7 cellular contexts compared by ENCODE assay signal in genomic region chr11:123087657-123088056, GRCh38. TPM values are rescaled to one million over a fixed set of nuclear protein-coding genes. Genes with fewer than 3 reads are reported as not detected.
DNase-seq lines count a peak whose midpoint lies in the region; ATAC-seq and TF ChIP-seq lines count a peak whose summit lies in the region.
"Not testable (repeated sequence)": the region's sequence is repeated elsewhere in the genome, so short reads cannot be mapped to it uniquely, and the experiment has no call there.

No MANE protein-coding gene starts in this region.

- DNase-seq in activated T-helper 1 cell treated with anti-CD3 and anti-CD28 coated beads, Interleukin-12 subunit alpha, Interleukin-12 subunit beta, Interleukin-2, Interleukin-4 antibody, amounts not matched to agents 30 ng/mL and 10 ng/mL and 1 ng/mL, durations not matched to agents 14 hours and 24 hours and 36 hours (ENCODE audit: low spot score), result peak; percentile 54
- not testable (repeated sequence) for DNase-seq in lower lobe of right lung

- not testable (repeated sequence) for H3K27me3 Mint-ChIP-seq in activated T-helper 1 cell treated with anti-CD3 and anti-CD28 coated beads, Interleukin-12 subunit alpha, Interleukin-12 subunit beta, Interleukin-2, Interleukin-4 antibody, amounts not matched to agents 30 ng/mL and 10 ng/mL and 1 ng/mL, durations not matched to agents 14 hours and 24 hours and 36 hours (ENCODE audit: insufficient read depth)

- not testable (repeated sequence) for H3K9me3 Mint-ChIP-seq in activated T-helper 1 cell treated with anti-CD3 and anti-CD28 coated beads, Interleukin-12 subunit alpha, Interleukin-12 subunit beta, Interleukin-2, Interleukin-4 antibody, amounts not matched to agents 30 ng/mL and 10 ng/mL and 1 ng/mL, durations not matched to agents 14 hours and 24 hours and 36 hours

- not testable (repeated sequence) for H3K36me3 Mint-ChIP-seq in activated T-helper 1 cell treated with anti-CD3 and anti-CD28 coated beads, Interleukin-12 subunit alpha, Interleukin-12 subunit beta, Interleukin-2, Interleukin-4 antibody, amounts not matched to agents 30 ng/mL and 10 ng/mL and 1 ng/mL, durations not matched to agents 14 hours and 24 hours and 36 hours (ENCODE audit: low read depth)

- H3K4me2 ChIP-seq in KMS-11, result peak overlapping the region; percentile 33; the same call in 1 of the 2 replicates

- not testable (repeated sequence) for H3K36me3 ChIP-seq in KMS-11 (ENCODE audit: insufficient read depth); lower lobe of right lung

- peak overlapping the region; percentile 60 for H3K4me3 Mint-ChIP-seq in activated T-helper 1 cell treated with anti-CD3 and anti-CD28 coated beads, Interleukin-12 subunit alpha, Interleukin-12 subunit beta, Interleukin-2, Interleukin-4 antibody, amounts not matched to agents 30 ng/mL and 10 ng/mL and 1 ng/mL, durations not matched to agents 14 hours and 24 hours and 36 hours

- not testable (repeated sequence) for TF ChIP-seq CTCF in KMS-11 (conservative IDR thresholded peaks at IDR 0.05; ENCODE audit: low read depth, low read length); lower lobe of right lung (IDR thresholded peaks at IDR 0.05)

- not testable (repeated sequence) for H2AFZ ChIP-seq in KMS-11 (ENCODE audit: low read depth)

- H3K4me3 ChIP-seq in KMS-11 (IDR thresholded peaks at IDR 0.05; ENCODE audit: insufficient read depth, low read depth, low read length); lower lobe of right lung: not testable (repeated sequence)

- peak; percentile 90 for ATAC-seq in GM18858 (IDR thresholded peaks at IDR 0.05; ENCODE audit: unreplicated experiment)
- ATAC-seq in GM19463 (IDR thresholded peaks at IDR 0.05; ENCODE audit: unreplicated experiment), result peak; percentile 81
- ATAC-seq in HG02588 (IDR thresholded peaks at IDR 0.05; ENCODE audit: unreplicated experiment), result peak; percentile 85
- peak; percentile 94 for ATAC-seq in HG03095 (IDR thresholded peaks at IDR 0.05; ENCODE audit: unreplicated experiment)
- ATAC-seq in lower lobe of right lung, result peak in 1 of 2 donors; percentile 37

- H3K9me3 ChIP-seq in lower lobe of right lung, result not testable (repeated sequence)

- peaks cover 56% of the 10 kb centered on the region for H3K4me1 Mint-ChIP-seq in activated T-helper 1 cell treated with anti-CD3 and anti-CD28 coated beads, Interleukin-12 subunit alpha, Interleukin-12 subunit beta, Interleukin-2, Interleukin-4 antibody, amounts not matched to agents 30 ng/mL and 10 ng/mL and 1 ng/mL, durations not matched to agents 14 hours and 24 hours and 36 hours (ENCODE audit: low read depth)

- H3K27me3 ChIP-seq in KMS-11 (ENCODE audit: insufficient read depth, low read depth); lower lobe of right lung (ENCODE audit: low read depth): not testable (repeated sequence)

- H3K9ac ChIP-seq in KMS-11, result not testable (repeated sequence)

- H3K4me1 ChIP-seq in KMS-11 (ENCODE audit: low read depth, poor library complexity, severe bottlenecking) (peaks cover 40% of the 10 kb centered on the region), lower lobe of right lung (peaks cover 11% of the 10 kb centered on the region)

- intact Hi-C loops in activated T-helper 1 cell treated with anti-CD3 and anti-CD28 coated beads, Interleukin-12 subunit alpha, Interleukin-12 subunit beta, Interleukin-2, Interleukin-4 antibody, amounts not matched to agents 30 ng/mL and 10 ng/mL and 1 ng/mL, durations not matched to agents 14 hours and 24 hours and 36 hours (cut with micrococcal nuclease), result loop anchor here (1.0 kb wide), 2 partner anchors 17 to 25 kb away; partner anchors contain the start of gene HSPA8
- intact Hi-C loops in lower lobe of right lung (cut with DNase I), result not testable (repeated sequence)

- not testable (repeated sequence) for H3K79me2 ChIP-seq in KMS-11 (ENCODE audit: insufficient read depth, low read depth)

- H3K27ac Mint-ChIP-seq in activated T-helper 1 cell treated with anti-CD3 and anti-CD28 coated beads, Interleukin-12 subunit alpha, Interleukin-12 subunit beta, Interleukin-2, Interleukin-4 antibody, amounts not matched to agents 30 ng/mL and 10 ng/mL and 1 ng/mL, durations not matched to agents 14 hours and 24 hours and 36 hours, result peak overlapping the region; percentile 90

- peak overlapping the region; percentile 56 for H3K27ac ChIP-seq in KMS-11
- peak overlapping the region; percentile 41 for H3K27ac ChIP-seq in lower lobe of right lung

- not testable (repeated sequence) for H4K20me1 ChIP-seq in KMS-11 (ENCODE audit: insufficient read depth)

RNA-seq across cellular contexts. Expression of gene HSPA8, which starts 25.7 kb away (rescaled TPM):
- total RNA-seq in activated T-helper 1 cell treated with anti-CD3 and anti-CD28 coated beads, Interleukin-12 subunit alpha, Interleukin-12 subunit beta, Interleukin-2, Interleukin-4 antibody, amounts not matched to agents 30 ng/mL and 10 ng/mL and 1 ng/mL, durations not matched to agents 14 hours and 24 hours and 36 hours, result 4,132 and 4,214 TPM in 2 replicates
- total RNA-seq in lower lobe of right lung, result 1,001 TPM
